Comparison of ENCODE assay signal across 29 cellular contexts in the genomic region with DNA sequence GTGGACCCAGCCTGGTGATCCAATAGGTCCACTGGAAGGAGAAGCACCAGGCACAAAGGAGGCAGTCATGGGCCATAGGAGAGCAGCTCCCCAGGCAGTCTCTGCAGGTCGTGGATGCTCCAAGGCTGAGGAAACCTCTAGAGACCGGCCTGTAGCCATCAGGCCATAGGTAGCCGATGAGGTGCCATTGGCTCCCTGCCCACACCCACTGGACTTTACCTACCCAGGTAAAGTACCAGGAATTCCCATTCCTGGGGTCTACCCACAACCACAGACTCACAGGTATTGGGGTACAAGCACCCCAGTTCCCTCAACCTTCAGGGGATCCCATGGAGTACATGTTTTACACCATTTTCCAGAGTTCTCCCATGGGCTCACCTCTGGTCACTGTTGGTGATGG.
"Had no signal": no experiment of that assay in that cellular context is flagged by ENCODE, and none has a peak within 500 bp of the region (broad histone marks: within the 10 kb centered on the region; RNA-seq: fewer than 3 reads in every experiment).

No MANE protein-coding gene starts in this region.

- DNase-seq: stimulated activated CD4-positive, alpha-beta T cell treated with anti-CD3 and anti-CD28 coated beads, Interleukin-2, amount 100 ng/mL, for 48 hours; stimulated activated CD4-positive, alpha-beta T cell treated with anti-CD3 and anti-CD28 coated beads, Interleukin-4, amount 100 ng/mL, for 1 hour; stimulated activated CD4-positive, alpha-beta T cell treated with anti-CD3 and anti-CD28 coated beads, Interleukin-4, amount 100 ng/mL, for 24 hours; stimulated activated CD4-positive, alpha-beta T cell treated with anti-CD3 and anti-CD28 coated beads, Interleukin-4, amount 100 ng/mL, for 4 hours; stimulated activated CD8-positive, alpha-beta memory T cell treated with anti-CD3 and anti-CD28 coated beads, Interleukin-4, amount 100 ng/mL, for 48 hours; stimulated activated naive B cell treated with anti-CD40 and anti-IgM and Interleukin-4, amounts not matched to agents 10 μg/mL and 1 μg/mL and 100 μg/mL, for 72 hours; stimulated activated naive CD4-positive, alpha-beta T cell; stimulated activated naive CD4-positive, alpha-beta T cell treated with Interleukin-2 at 50 U/mL for 16 hours; stimulated activated naive CD8-positive, alpha-beta T cell treated with anti-CD3 and anti-CD28 coated beads, Interleukin-15, amount 100 ng/mL, for 72 hours; stimulated activated naive CD8-positive, alpha-beta T cell treated with anti-CD3 and anti-CD28 coated beads, Interleukin-15, Interleukin-2, amounts not matched to agents 100 U/mL and 50 U/mL, for 24 hours; stomach; substantia nigra; testis; thyroid gland; tibial artery; transverse colon; trophoblast cell; upper lobe of left lung; upper lobe of right lung; uterus had no signal

- H3K27me3 Mint-ChIP-seq: stimulated activated memory B cell treated with anti-CD40 and anti-IgM and Interleukin-4, amounts not matched to agents 10 μg/mL and 1 μg/mL and 100 μg/mL, for 72 hours; stimulated activated naive B cell treated with anti-CD40 and anti-IgM and Interleukin-4, amounts not matched to agents 10 μg/mL and 1 μg/mL and 100 μg/mL, for 72 hours; stimulated activated naive CD8-positive, alpha-beta T cell treated with anti-CD3 and anti-CD28 coated beads, Interleukin-15, Interleukin-2, amounts not matched to agents 100 ng/mL and 50 ng/mL, for 24 hours had no signal

- H3K4me3 Mint-ChIP-seq: stimulated activated effector memory CD8-positive, alpha-beta T cell treated with anti-CD3 and anti-CD28 coated beads, Interleukin-12 subunit alpha, Interleukin-12 subunit beta, amount 100 ng/mL, for 72 hours; stimulated activated memory B cell treated with anti-CD40 and anti-IgM and Interleukin-4, amounts not matched to agents 10 μg/mL and 1 μg/mL and 100 μg/mL, for 72 hours; stimulated activated naive B cell treated with anti-CD40 and anti-IgM and Interleukin-4, amounts not matched to agents 10 μg/mL and 1 μg/mL and 100 μg/mL, for 72 hours; stimulated activated naive CD8-positive, alpha-beta T cell treated with anti-CD3 and anti-CD28 coated beads, Interleukin-15, amount 100 ng/mL, for 72 hours; stimulated activated naive CD8-positive, alpha-beta T cell treated with anti-CD3 and anti-CD28 coated beads, Interleukin-15, Interleukin-2, amounts not matched to agents 100 ng/mL and 50 ng/mL, for 24 hours; type B pancreatic cell had no signal

- H3K4me1 ChIP-seq: stomach, suprapubic skin, testis, thyroid gland, tibial artery, tibial nerve, transverse colon, upper lobe of left lung, upper lobe of right lung, uterus, vagina had no signal

- H3K4me3 ChIP-seq: stomach, suprapubic skin, testis, thoracic aorta, thyroid gland, tibial artery, tibial nerve, transverse colon, upper lobe of left lung, upper lobe of right lung, uterus, vagina had no signal

- H3K36me3 ChIP-seq: stomach, suprapubic skin, thoracic aorta, thyroid gland, tibial artery, tibial nerve, transverse colon, upper lobe of left lung, upper lobe of right lung, uterus, vagina had no signal

- H3K4me1 Mint-ChIP-seq: stimulated activated effector memory CD8-positive, alpha-beta T cell treated with anti-CD3 and anti-CD28 coated beads, Interleukin-12 subunit alpha, Interleukin-12 subunit beta, amount 100 ng/mL, for 72 hours; stimulated activated memory B cell treated with anti-CD40 and anti-IgM and Interleukin-4, amounts not matched to agents 10 μg/mL and 1 μg/mL and 100 μg/mL, for 72 hours; stimulated activated naive B cell treated with anti-CD40 and anti-IgM and Interleukin-4, amounts not matched to agents 10 μg/mL and 1 μg/mL and 100 μg/mL, for 72 hours; stimulated activated naive CD8-positive, alpha-beta T cell treated with anti-CD3 and anti-CD28 coated beads, Interleukin-15, amount 100 ng/mL, for 72 hours had no signal

- H3K9me3 ChIP-seq: testis, thoracic aorta, thyroid gland, uterus, vagina had no signal

- H3K27me3 ChIP-seq: stomach, suprapubic skin, testis, thyroid gland, tibial artery, tibial nerve, transverse colon, upper lobe of left lung, upper lobe of right lung, uterus, vagina had no signal

- ATAC-seq: stimulated activated effector memory CD8-positive, alpha-beta T cell treated with anti-CD3 and anti-CD28 coated beads, Interleukin-12 subunit alpha, Interleukin-12 subunit beta, amount 100 ng/mL, for 72 hours; stimulated activated memory B cell treated with anti-CD40 and anti-IgM and Interleukin-4, amounts not matched to agents 10 μg/mL and 1 μg/mL and 100 μg/mL, for 72 hours; stimulated activated naive B cell treated with anti-CD40 and anti-IgM and Interleukin-4, amounts not matched to agents 10 μg/mL and 1 μg/mL and 100 μg/mL, for 72 hours; stimulated activated naive CD8-positive, alpha-beta T cell treated with anti-CD3 and anti-CD28 coated beads, Interleukin-15, amount 100 ng/mL, for 72 hours; stimulated activated naive CD8-positive, alpha-beta T cell treated with anti-CD3 and anti-CD28 coated beads, Interleukin-15, Interleukin-2, amounts not matched to agents 100 U/mL and 50 U/mL, for 24 hours; upper lobe of right lung had no signal

- H3K27ac ChIP-seq: stomach, suprapubic skin, testis, thoracic aorta, thyroid gland, tibial artery, tibial nerve, transverse colon, upper lobe of left lung, upper lobe of right lung, uterus, vagina had no signal

- FAIRE-seq: urothelium cell line had no signal

- H3K27ac Mint-ChIP-seq: stimulated activated effector memory CD8-positive, alpha-beta T cell treated with anti-CD3 and anti-CD28 coated beads, Interleukin-12 subunit alpha, Interleukin-12 subunit beta, amount 100 ng/mL, for 72 hours; stimulated activated memory B cell treated with anti-CD40 and anti-IgM and Interleukin-4, amounts not matched to agents 10 μg/mL and 1 μg/mL and 100 μg/mL, for 72 hours; stimulated activated naive B cell treated with anti-CD40 and anti-IgM and Interleukin-4, amounts not matched to agents 10 μg/mL and 1 μg/mL and 100 μg/mL, for 72 hours; stimulated activated naive CD8-positive, alpha-beta T cell treated with anti-CD3 and anti-CD28 coated beads, Interleukin-15, amount 100 ng/mL, for 72 hours; stimulated activated naive CD8-positive, alpha-beta T cell treated with anti-CD3 and anti-CD28 coated beads, Interleukin-15, Interleukin-2, amounts not matched to agents 100 ng/mL and 50 ng/mL, for 24 hours; type B pancreatic cell had no signal

- H3K36me3 Mint-ChIP-seq: stimulated activated effector memory CD8-positive, alpha-beta T cell treated with anti-CD3 and anti-CD28 coated beads, Interleukin-12 subunit alpha, Interleukin-12 subunit beta, amount 100 ng/mL, for 72 hours; stimulated activated memory B cell treated with anti-CD40 and anti-IgM and Interleukin-4, amounts not matched to agents 10 μg/mL and 1 μg/mL and 100 μg/mL, for 72 hours; type B pancreatic cell had no signal
